In the genomic region with DNA sequence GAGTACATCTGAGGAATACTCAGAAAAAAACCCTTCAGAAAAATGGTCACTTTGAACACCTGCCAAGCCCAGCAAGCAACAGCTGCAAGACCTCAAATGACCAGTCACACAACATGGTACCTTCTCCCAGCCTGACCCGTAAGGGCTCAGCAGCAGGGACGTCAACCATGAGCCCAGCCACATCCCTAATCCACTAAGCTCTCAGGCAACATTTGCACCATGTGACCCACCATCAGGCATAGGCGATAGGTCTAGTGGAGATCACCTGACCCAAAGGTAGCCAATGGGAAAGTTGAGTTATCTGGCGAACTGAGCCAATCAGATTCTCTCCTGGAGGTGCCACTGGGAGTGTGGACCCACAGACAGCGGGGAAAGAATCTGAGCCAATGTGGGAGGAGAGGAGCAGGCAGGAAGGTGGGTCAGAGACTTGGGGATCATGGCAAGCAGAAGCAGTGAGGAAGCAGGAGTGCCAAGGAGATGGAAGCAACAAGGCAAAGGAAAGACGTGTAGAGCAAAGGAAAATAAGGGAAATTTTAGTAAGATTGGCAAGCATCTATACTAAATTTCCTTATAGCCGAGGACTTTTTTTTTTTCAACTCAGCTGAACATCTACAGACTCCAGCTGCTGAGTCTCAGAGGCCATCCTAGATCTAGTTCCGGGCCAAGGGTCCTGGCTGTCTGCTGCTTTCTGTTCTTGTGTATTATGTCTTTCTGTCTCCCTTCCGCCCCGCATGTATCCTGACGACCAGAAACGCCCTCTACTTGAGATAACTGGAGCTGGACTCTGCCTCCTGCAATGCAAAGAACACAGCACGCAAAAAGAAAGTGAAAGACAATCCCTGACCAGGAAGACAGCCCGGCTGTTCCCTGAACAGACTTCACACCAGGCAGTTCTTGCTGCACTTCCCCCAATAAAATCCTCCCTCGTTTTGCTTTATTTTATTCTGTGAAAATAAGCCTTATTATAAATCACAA, we compare ENCODE assay signal across 8 cellular contexts. TPM values are rescaled to one million over a fixed set of nuclear protein-coding genes. Genes with fewer than 3 reads are reported as not detected.
DNase-seq lines count a peak whose midpoint lies in the region; ATAC-seq, FAIRE-seq and TF ChIP-seq lines count a peak whose summit lies in the region.

No MANE protein-coding gene starts in this region.

- no peaks in the 10 kb centered on the region for H3K9me3 ChIP-seq in esophagus (ENCODE audit: control insufficient read depth in 2 of 2, insufficient read depth in 1 of 2, low read depth in 1 of 2, low read length in 1 of 2)
- no peaks in the 10 kb centered on the region for H3K9me3 ChIP-seq in neural progenitor cell (ENCODE audit: low read depth)

- H3K4me1 ChIP-seq in esophagus (ENCODE audit: control insufficient read depth in 2 of 2, insufficient read depth in 2 of 2, low read length in 1 of 2) (peaks cover 3 to 11% of the 10 kb centered on the region in 2 donors), neural progenitor cell (no peaks in the 10 kb centered on the region)

- no peaks in the 10 kb centered on the region for H3F3A ChIP-seq in neural progenitor cell (ENCODE audit: low read depth)

- H3K4me3 Mint-ChIP-seq in T-helper 1 cell treated with Interleukin-12 subunit alpha and Interleukin-12 subunit beta and Interleukin-4 antibody, amounts not matched to agents 30 μg/mL and 1 μg/mL, for 36 hours, result peak overlapping the region; percentile 67
- no peak overlapping the region for H3K4me3 Mint-ChIP-seq in neural progenitor cell

- H3K27ac ChIP-seq in esophagus (ENCODE audit: low read depth in 2 of 2, low read length in 1 of 2) (peak overlapping the region; percentile 45 to 87), neural progenitor cell (no peak overlapping the region)

- H3K79me2 ChIP-seq in neural progenitor cell (ENCODE audit: low read depth), result no peaks in the 10 kb centered on the region

- no peak for TF ChIP-seq CTCF in neural progenitor cell (IDR thresholded peaks at IDR 0.05)

- H3K4me3 ChIP-seq in esophagus (ENCODE audit: low read depth in 1 of 2, low read length in 2 of 2), result peak overlapping the region; percentile 4 to 46
- no peak overlapping the region for H3K4me3 ChIP-seq in neural progenitor cell

- peaks cover 8% of the 10 kb centered on the region for H3K36me3 Mint-ChIP-seq in T-helper 1 cell treated with Interleukin-12 subunit alpha and Interleukin-12 subunit beta and Interleukin-4 antibody, amounts not matched to agents 30 μg/mL and 1 μg/mL, for 36 hours (ENCODE audit: low read depth)
- no peaks in the 10 kb centered on the region for H3K36me3 Mint-ChIP-seq in neural progenitor cell

- no peak for FAIRE-seq in H54 (lab: Jason Lieb, UNC)

- peak overlapping the region; percentile 94 for H3K27ac Mint-ChIP-seq in T-helper 1 cell treated with Interleukin-12 subunit alpha and Interleukin-12 subunit beta and Interleukin-4 antibody, amounts not matched to agents 30 μg/mL and 1 μg/mL, for 36 hours
- no peak overlapping the region for H3K27ac Mint-ChIP-seq in neural progenitor cell

- no peak overlapping the region for H3K9ac ChIP-seq in neural progenitor cell

- TF ChIP-seq POLR2A in H54 (IDR thresholded peaks at IDR 0.05; ENCODE audit: low read depth, low read length), result no peak

- H3K27me3 ChIP-seq in esophagus (ENCODE audit: control insufficient read depth in 1 of 2, insufficient read depth in 2 of 2, low read length in 2 of 2), result no peaks in the 10 kb centered on the region
- no peaks in the 10 kb centered on the region for H3K27me3 ChIP-seq in neural progenitor cell

- peaks cover 7% of the 10 kb centered on the region for H3K9me3 Mint-ChIP-seq in T-helper 1 cell treated with Interleukin-12 subunit alpha and Interleukin-12 subunit beta and Interleukin-4 antibody, amounts not matched to agents 30 μg/mL and 1 μg/mL, for 36 hours
- peaks cover 8% of the 10 kb centered on the region for H3K9me3 Mint-ChIP-seq in neural progenitor cell

- H3K27me3 Mint-ChIP-seq in T-helper 1 cell treated with Interleukin-12 subunit alpha and Interleukin-12 subunit beta and Interleukin-4 antibody, amounts not matched to agents 30 μg/mL and 1 μg/mL, for 36 hours (ENCODE audit: low read depth), result peaks cover 11% of the 10 kb centered on the region
- peaks cover 4% of the 10 kb centered on the region for H3K27me3 Mint-ChIP-seq in neural progenitor cell (ENCODE audit: insufficient read depth, low read depth)

- no peaks in the 10 kb centered on the region for H3K36me3 ChIP-seq in esophagus (ENCODE audit: control insufficient read depth in 2 of 2, insufficient read depth in 2 of 2, low read length in 1 of 2)
- H3K36me3 ChIP-seq in neural progenitor cell, result no peaks in the 10 kb centered on the region

- H3K4me1 Mint-ChIP-seq in T-helper 1 cell treated with Interleukin-12 subunit alpha and Interleukin-12 subunit beta and Interleukin-4 antibody, amounts not matched to agents 30 μg/mL and 1 μg/mL, for 36 hours (ENCODE audit: low read depth), result peaks cover 19% of the 10 kb centered on the region
- peaks cover 13% of the 10 kb centered on the region for H3K4me1 Mint-ChIP-seq in neural progenitor cell

- H4K20me1 ChIP-seq in neural progenitor cell (ENCODE audit: low read depth), result no peaks in the 10 kb centered on the region

- ATAC-seq in GM21526 (IDR thresholded peaks at IDR 0.05; ENCODE audit: low FRiP score, unreplicated experiment), result no peak

- peak overlapping the region; percentile 8 for H2AFZ ChIP-seq in neural progenitor cell (replicated peaks)

- 36 to 44% methylated on average over 15 of the region's 15 CpGs for WGBS in esophagus, 2 donors

- H3K4me2 ChIP-seq in neural progenitor cell, result no peak overlapping the region

- peak; percentile 54 for DNase-seq in DMS 273 (lab: John Stamatoyannopoulos, UW; ENCODE audit: unreplicated experiment)
- peak; percentile 76 for DNase-seq in HCEC 1CT
- no peak for DNase-seq in neural progenitor cell (ENCODE audit: low spot score)
- DNase-seq in NCI-H187 (lab: John Stamatoyannopoulos, UW), result no peak
- no peak for DNase-seq in H54 (ENCODE audit: insufficient read length, low spot score)

RNA-seq across cellular contexts. Expression of a gene that starts 11.0 kb away (rescaled TPM):
- 1 to 10 TPM in 1 of 2 donors, under 1 TPM in 1; 0.22 to 1.3 TPM for polyA plus RNA-seq in esophagus
- total RNA-seq in neural progenitor cell (ENCODE audit: low replicate concordance), result not detected in 2 replicates

RNA-seq across cellular contexts. Expression of a gene that starts 37.6 kb away (rescaled TPM):
- 10 to 100 TPM; 12.0 to 12.9 TPM for polyA plus RNA-seq in esophagus
- not detected in 2 replicates for total RNA-seq in neural progenitor cell (ENCODE audit: low replicate concordance)

RNA-seq across cellular contexts. Expression of a gene that starts 40.1 kb away (rescaled TPM):
- 1 to 10 TPM; 3.1 to 8.9 TPM for polyA plus RNA-seq in esophagus
- 4.6 and 8.0 TPM in 2 replicates for total RNA-seq in neural progenitor cell (ENCODE audit: low replicate concordance)

Comparison
In these comparisons a context has a peak if more than half of its experiments do, and no peak if none do; other contexts are left out.
1. DNase-seq: peak in DMS 273 (single experiment) and HCEC 1CT (single experiment); none in neural progenitor cell (single experiment), NCI-H187 (0 of 2) and H54 (single experiment).